In genomic region chr18:48337053-48337452, GRCh38 we compare ENCODE assay signal across 13 cellular contexts.
DNase-seq lines count a peak whose midpoint lies in the region; ATAC-seq and TF ChIP-seq lines count a peak whose summit lies in the region.
"Had no signal": no experiment of that assay in that cellular context is flagged by ENCODE, and none has a peak within 500 bp of the region (broad histone marks: within the 10 kb centered on the region; RNA-seq: fewer than 3 reads in every experiment).

No MANE protein-coding gene starts in this region.

- H3K4me3 ChIP-seq in spleen (no peak overlapping the region), tibial nerve (no peak overlapping the region)
- H3K4me3 ChIP-seq: BLaER1 had no signal

- H3K27ac ChIP-seq in cingulate gyrus (ENCODE audit: low read depth, low read length) (peak overlapping the region; percentile 3), spleen (no peak overlapping the region), tibial nerve (peak overlapping the region in 3 of 4 donors; percentile 17 to 84 (median 76))
- H3K27ac ChIP-seq: BLaER1 had no signal

- TF ChIP-seq CTCF in spleen (IDR thresholded peaks at IDR 0.05 in 8 of 11, conservative IDR thresholded peaks at IDR 0.05 in 3 of 11) = no peak
- TF ChIP-seq CTCF in tibial nerve (IDR thresholded peaks at IDR 0.05) = no peak

- intact Hi-C loops in spleen (cut with DNase I; ENCODE audit: low total_unique reads) = no loop called here

- TF ChIP-seq EP300 in tibial nerve (IDR thresholded peaks at IDR 0.05) = peak in 1 of 2 donors; percentile 11

- H3K9me3 ChIP-seq in spleen (no peaks in the 10 kb centered on the region), tibial nerve (no peaks in the 10 kb centered on the region)
- H3K9me3 ChIP-seq: BLaER1 had no signal

- TF ChIP-seq POLR2A in spleen (IDR thresholded peaks at IDR 0.05) (no peak), tibial nerve (IDR thresholded peaks at IDR 0.05) (no peak)

- WGBS in spleen, 5 donors = 75 to 83% (median 82%) methylated on average over 2 of the region's 2 CpGs
- 65 to 77% methylated on average over 2 of the region's 2 CpGs for WGBS in tibial nerve, 2 donors

- peaks cover 0 to 7% (median 0%) of the 10 kb centered on the region in 7 donors for H3K27me3 ChIP-seq in spleen (replicated peaks in 1 of 7)
- H3K27me3 ChIP-seq in tibial nerve = no peaks in the 10 kb centered on the region

- no peak for ATAC-seq in GM21515 (IDR thresholded peaks at IDR 0.05; ENCODE audit: unreplicated experiment)
- no peak for ATAC-seq in stimulated activated naive CD8-positive, alpha-beta T cell treated with anti-CD3 and anti-CD28 coated beads, Interleukin-15, Interleukin-2, amounts not matched to agents 100 U/mL and 50 U/mL, for 24 hours

- H3K36me3 ChIP-seq in spleen (no peaks in the 10 kb centered on the region), tibial nerve (no peaks in the 10 kb centered on the region)
- H3K36me3 ChIP-seq: BLaER1 had no signal

- H3K4me1 ChIP-seq in spleen (peaks cover 2 to 47% (median 16%) of the 10 kb centered on the region in 6 donors), tibial nerve (peaks cover 0 to 58% (median 0%) of the 10 kb centered on the region in 4 donors)

- DNase-seq in myocyte (ENCODE audit: low read depth) (peak; percentile 41), spleen (peak; percentile 39), tibial nerve (ENCODE audit: low spot score in 2 of 2) (no peak), dermis blood vessel endothelial cell (no peak)
- no peak for DNase-seq in stimulated activated naive CD8-positive, alpha-beta T cell treated with anti-CD3 and anti-CD28 coated beads, Interleukin-15, Interleukin-2, amounts not matched to agents 100 U/mL and 50 U/mL, for 24 hours
- DNase-seq: 8988T; CD4-positive, alpha-beta memory T cell; DMS79 treated with DMSO at 0.1 percent for 48 hours; GF-D8; H9 had no signal

Comparison
In these comparisons a context has a peak if more than half of its experiments do, and no peak if none do; other contexts are left out.
1. H3K27ac ChIP-seq: peak in cingulate gyrus (single experiment) and tibial nerve (3 of 4); none in spleen (0 of 8).
2. DNase-seq: peak in myocyte (single experiment) and spleen (single experiment); none in tibial nerve (0 of 2), dermis blood vessel endothelial cell (single experiment) and stimulated activated naive CD8-positive, alpha-beta T cell treated with anti-CD3 and anti-CD28 coated beads, Interleukin-15, Interleukin-2, amounts not matched to agents 100 U/mL and 50 U/mL, for 24 hours (single experiment).